2 cellular contexts compared by ENCODE assay signal in the genomic region with DNA sequence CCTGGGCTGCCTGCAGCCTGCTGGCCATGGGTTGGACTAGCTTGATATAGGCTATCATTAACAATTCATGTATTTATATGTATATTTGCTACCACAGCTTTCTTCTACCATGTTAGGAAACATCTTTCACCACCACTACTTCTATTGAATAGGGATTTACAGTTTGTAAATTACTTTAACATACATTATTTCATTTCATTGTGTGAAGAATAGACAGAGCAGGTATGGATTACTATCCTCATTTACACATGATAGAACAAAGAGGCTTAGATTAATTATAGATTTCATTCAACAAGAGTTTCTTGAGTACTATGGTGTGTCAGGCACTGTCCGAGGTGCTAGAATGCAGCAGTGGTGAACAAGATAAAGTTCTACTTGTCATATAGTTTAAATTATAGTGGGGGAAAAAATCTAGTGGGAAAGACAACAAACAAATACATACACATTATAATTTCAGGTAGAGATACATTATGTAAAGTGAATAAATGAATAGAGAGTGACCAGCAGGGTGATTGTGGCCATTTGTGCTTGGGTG.
A peak's percentile ranks its signal among the peaks of the same experiment; 100 is the strongest.
TF ChIP-seq lines count a peak whose summit lies in the region.

No MANE protein-coding gene starts in this region.

TF ChIP-seq in HepG2, 621 proteins besides CTCF, POLR2A, EP300 and RAD21:
- TF ChIP-seq, protein P1, sequence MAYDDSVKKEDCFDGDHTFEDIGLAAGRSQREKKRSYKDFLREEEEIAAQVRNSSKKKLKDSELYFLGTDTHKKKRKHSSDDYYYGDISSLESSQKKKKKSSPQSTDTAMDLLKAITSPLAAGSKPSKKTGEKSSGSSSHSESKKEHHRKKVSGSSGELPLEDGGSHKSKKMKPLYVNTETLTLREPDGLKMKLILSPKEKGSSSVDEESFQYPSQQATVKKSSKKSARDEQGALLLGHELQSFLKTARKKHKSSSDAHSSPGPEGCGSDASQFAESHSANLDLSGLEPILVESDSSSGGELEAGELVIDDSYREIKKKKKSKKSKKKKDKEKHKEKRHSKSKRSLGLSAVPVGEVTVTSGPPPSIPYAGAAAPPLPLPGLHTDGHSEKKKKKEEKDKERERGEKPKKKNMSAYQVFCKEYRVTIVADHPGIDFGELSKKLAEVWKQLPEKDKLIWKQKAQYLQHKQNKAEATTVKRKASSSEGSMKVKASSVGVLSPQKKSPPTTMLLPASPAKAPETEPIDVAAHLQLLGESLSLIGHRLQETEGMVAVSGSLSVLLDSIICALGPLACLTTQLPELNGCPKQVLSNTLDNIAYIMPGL (CRISPR knock-in tag; IDR thresholded peaks at IDR 0.05; ENCODE audit: borderline replicate concordance in 1 of 2, low read depth in 1 of 2) = no peak
- peak in 1 of 2 experiments; percentile 87 for TF ChIP-seq REST (IDR thresholded peaks at IDR 0.05; ENCODE audit: borderline replicate concordance in 1 of 2, low read depth in 1 of 2, low read length in 2 of 2)
- no peak for TF ChIP-seq ZSCAN21 (CRISPR knock-in tag; IDR thresholded peaks at IDR 0.05; ENCODE audit: borderline replicate concordance)
- TF ChIP-seq NFE2L1 (CRISPR knock-in tag; IDR thresholded peaks at IDR 0.05; ENCODE audit: borderline replicate concordance) = no peak
- no peak for TF ChIP-seq POGZ (CRISPR knock-in tag; IDR thresholded peaks at IDR 0.05)
- no peak for TF ChIP-seq ZBTB2 (CRISPR knock-in tag; IDR thresholded peaks at IDR 0.05; ENCODE audit: low read depth)
- no peak for TF ChIP-seq ZNF672 (CRISPR knock-in tag; IDR thresholded peaks at IDR 0.05)
- no peak for TF ChIP-seq ZKSCAN1 (IDR thresholded peaks at IDR 0.05; ENCODE audit: low read length)
- no peak for TF ChIP-seq TCF7L2 (IDR thresholded peaks at IDR 0.05; ENCODE audit: low read depth, low read length)
- TF ChIP-seq MIER2 (CRISPR knock-in tag; IDR thresholded peaks at IDR 0.05) = peak; percentile 77; the same call in 1 of the 2 replicates
- TF ChIP-seq MATR3 (CRISPR knock-in tag; IDR thresholded peaks at IDR 0.05) = no peak
- TF ChIP-seq ZNF101 (CRISPR knock-in tag; IDR thresholded peaks at IDR 0.05; ENCODE audit: borderline replicate concordance, low read depth) = no peak
- no peak for TF ChIP-seq KMT2B (CRISPR knock-in tag; IDR thresholded peaks at IDR 0.05)
- TF ChIP-seq FOXJ3 (CRISPR knock-in tag; IDR thresholded peaks at IDR 0.05; ENCODE audit: borderline replicate concordance) = no peak

TF ChIP-seq in PFSK-1, 5 proteins besides CTCF, POLR2A, EP300 and RAD21:
- peak; percentile 53 to 85; a peak in 3 of 4 replicates for TF ChIP-seq REST (IDR thresholded peaks at IDR 0.05; ENCODE audit: insufficient read depth in 1 of 2, low read depth in 2 of 2, low read length in 2 of 2)
- no peak for TF ChIP-seq SIN3A (IDR thresholded peaks at IDR 0.05; ENCODE audit: borderline replicate concordance, insufficient read depth, low read length)
- no peak for TF ChIP-seq POLR2AphosphoS5 (IDR thresholded peaks at IDR 0.05; ENCODE audit: low read depth, low read length)
TF ChIP-seq in PFSK-1: peak in this region for 1.
